Comparison of ENCODE assay signal across 17 cellular contexts in genomic region chr14:45743884-45744283, GRCh38.
"Had no signal": no experiment of that assay in that cellular context is flagged by ENCODE, and none has a peak within 500 bp of the region (broad histone marks: within the 10 kb centered on the region; RNA-seq: fewer than 3 reads in every experiment).

No MANE protein-coding gene starts in this region.

- ATAC-seq: heart right ventricle; naive thymus-derived CD8-positive, alpha-beta T cell; stimulated activated naive CD8-positive, alpha-beta T cell treated with anti-CD3 and anti-CD28 coated beads, Interleukin-15, Interleukin-2, amounts not matched to agents 100 U/mL and 50 U/mL, for 24 hours; upper lobe of right lung had no signal

- H3K4me3 ChIP-seq: adrenal gland, colonic mucosa, heart right ventricle, left ventricle myocardium inferior, upper lobe of right lung had no signal

- DNase-seq: activated CD4-positive, alpha-beta T cell treated with anti-CD3 and anti-CD28 coated beads for 1 hour; activated gamma-delta T cell treated with Interleukin-2 at 50 U/mL for 16 hours; activated T-cell treated with anti-CD3 and anti-CD28 coated beads, Interleukin-2, amount 50 U/mL, for 1 hour; colonic mucosa; foreskin fibroblast; heart right ventricle; left ventricle myocardium inferior; naive thymus-derived CD8-positive, alpha-beta T cell; stimulated activated CD4-positive, alpha-beta T cell treated with anti-CD3 and anti-CD28 coated beads, Interleukin-12 subunit alpha, Interleukin-12 subunit beta, amount 100 ng/mL, for 4 hours; stimulated activated CD4-positive, alpha-beta T cell treated with anti-CD3 and anti-CD28 coated beads, Interleukin-4, amount 100 ng/mL, for 4 hours; stimulated activated naive CD8-positive, alpha-beta T cell treated with anti-CD3 and anti-CD28 coated beads, Interleukin-15, Interleukin-2, amounts not matched to agents 100 U/mL and 50 U/mL, for 24 hours; T-helper 1 cell; upper lobe of right lung; WERI-Rb-1 had no signal

- H3K4me3 Mint-ChIP-seq: activated naive CD8-positive, alpha-beta T cell; naive thymus-derived CD8-positive, alpha-beta T cell had no signal

- H3K27ac Mint-ChIP-seq: activated naive CD8-positive, alpha-beta T cell; naive thymus-derived CD8-positive, alpha-beta T cell; progenitor cell of endocrine pancreas had no signal

- H3K27me3 Mint-ChIP-seq: activated naive CD8-positive, alpha-beta T cell; naive thymus-derived CD8-positive, alpha-beta T cell; progenitor cell of endocrine pancreas had no signal

- H3K9me3 ChIP-seq: adrenal gland, colonic mucosa, upper lobe of right lung had no signal

- H3K4me1 ChIP-seq: adrenal gland, colonic mucosa, heart right ventricle, left ventricle myocardium inferior, upper lobe of right lung had no signal

- H3K36me3 ChIP-seq: adrenal gland, colonic mucosa, heart right ventricle, left ventricle myocardium inferior, upper lobe of right lung, WERI-Rb-1 had no signal

- H3K36me3 Mint-ChIP-seq: activated naive CD8-positive, alpha-beta T cell; naive thymus-derived CD8-positive, alpha-beta T cell had no signal

- H3K27me3 ChIP-seq: adrenal gland, colonic mucosa, heart right ventricle, upper lobe of right lung had no signal

- H3K27ac ChIP-seq: adrenal gland, colonic mucosa, heart right ventricle, left ventricle myocardium inferior, upper lobe of right lung, WERI-Rb-1 had no signal

- H3K4me1 Mint-ChIP-seq: naive thymus-derived CD8-positive, alpha-beta T cell had no signal
